ENCODE assay signal across 24 cellular contexts in genomic region chrX:18255059-18255458, GRCh38. TPM values are rescaled to one million over a fixed set of nuclear protein-coding genes. Genes with fewer than 3 reads are reported as not detected.
A peak's percentile ranks its signal among the peaks of the same experiment; 100 is the strongest.
DNase-seq lines count a peak whose midpoint lies in the region; ATAC-seq and TF ChIP-seq lines count a peak whose summit lies in the region.
"Had no signal": no experiment of that assay in that cellular context is flagged by ENCODE, and none has a peak within 500 bp of the region (broad histone marks: within the 10 kb centered on the region; RNA-seq: fewer than 3 reads in every experiment).

No MANE protein-coding gene starts in this region.

- H3K27me3 ChIP-seq in PC-3 (ENCODE audit: low read length), result no peaks in the 10 kb centered on the region

- H3K4me1 ChIP-seq in PC-3 (ENCODE audit: insufficient read depth, low read length), result peaks cover 9% of the 10 kb centered on the region
- H3K4me1 ChIP-seq: Caco-2 had no signal

- H4K20me1 ChIP-seq in PC-3 (ENCODE audit: low read length), result no peaks in the 10 kb centered on the region

- DNase-seq in Calu3 (no peak), PC-3 (no peak), DMS79 (lab: John Stamatoyannopoulos, UW) (no peak), NCI-H82 treated with DMSO at 0.1 percent for 48 hours (lab: John Stamatoyannopoulos, UW; ENCODE audit: unreplicated experiment) (no peak)
- DNase-seq: Caco-2; CD4-positive, CD25-positive, alpha-beta regulatory T cell; CD8-positive, alpha-beta T cell; DMS 273 treated with DMSO at 0.1 percent for 48 hours; DMS79 treated with DMSO at 0.1 percent for 48 hours; GF-D8; GM23248; H9 had no signal

- H3K9me3 ChIP-seq in PC-3 (ENCODE audit: low read length), result no peaks in the 10 kb centered on the region
- H3K9me3 ChIP-seq: BLaER1, Caco-2 had no signal

- H3K4me3 ChIP-seq in PC-3 (ENCODE audit: low read length), result no peak overlapping the region
- H3K4me3 ChIP-seq: BLaER1, GM23248 had no signal

- intact Hi-C loops in Calu3 (cut with micrococcal nuclease; ENCODE audit: unreplicated experiment) (no loop called here), PC-3 (cut with micrococcal nuclease) (loop anchor here (10.0 kb wide), 1 partner anchor 100 kb away; the partner anchor contains the start of gene SCML2)

- TF ChIP-seq CTCF in Calu3 (IDR thresholded peaks at IDR 0.05; ENCODE audit: unreplicated experiment) (no peak), PC-3 (conservative IDR thresholded peaks at IDR 0.05; ENCODE audit: low read depth, low read length) (no peak)

- H3K36me3 Mint-ChIP-seq in Calu3 (ENCODE audit: insufficient read depth, unreplicated experiment), result no peaks in the 10 kb centered on the region

- ATAC-seq in GM19324 (IDR thresholded peaks at IDR 0.05; ENCODE audit: low FRiP score, unreplicated experiment), result peak; percentile 62
- peak; percentile 56 for ATAC-seq in HG03439 (IDR thresholded peaks at IDR 0.05; ENCODE audit: unreplicated experiment)
- no peak for ATAC-seq in PC-3
- ATAC-seq in HG03139 (IDR thresholded peaks at IDR 0.05; ENCODE audit: unreplicated experiment), result no peak
- ATAC-seq in HG02970 (IDR thresholded peaks at IDR 0.05; ENCODE audit: low FRiP score, unreplicated experiment), result no peak
- ATAC-seq: CD8-positive, alpha-beta T cell; HCT116 had no signal

- no peaks in the 10 kb centered on the region for H3K27me3 Mint-ChIP-seq in Calu3 (ENCODE audit: unreplicated experiment)
- H3K27me3 Mint-ChIP-seq: B cell; CD4-positive, CD25-positive, alpha-beta regulatory T cell had no signal

- no peaks in the 10 kb centered on the region for H3F3A ChIP-seq in PC-3 (ENCODE audit: low read length, unreplicated experiment)

- H3K9ac ChIP-seq in PC-3 (ENCODE audit: low read length), result no peak overlapping the region
- H3K9ac ChIP-seq: BLaER1, GM23248 had no signal

- POLR2A ChIA-PET in PC-3 (lab: Charles Lee; ENCODE audit: unreplicated experiment), result no interaction called here

- H3K27ac Mint-ChIP-seq in Calu3 (ENCODE audit: unreplicated experiment), result peak overlapping the region; percentile 44
- H3K27ac Mint-ChIP-seq: B cell; CD4-positive, CD25-positive, alpha-beta regulatory T cell; CD8-positive, alpha-beta T cell had no signal

- H2AFZ ChIP-seq in PC-3 (ENCODE audit: low read length), result no peak overlapping the region
- H2AFZ ChIP-seq: GM23248 had no signal

- H3K79me2 ChIP-seq in PC-3 (ENCODE audit: low read length), result no peaks in the 10 kb centered on the region

- no peaks in the 10 kb centered on the region for H3K9me2 ChIP-seq in PC-3 (replicated peaks; ENCODE audit: low read length)

- H3K36me3 ChIP-seq in PC-3 (ENCODE audit: low read depth, low read length), result no peaks in the 10 kb centered on the region

- no peak overlapping the region for H3K4me2 ChIP-seq in PC-3 (ENCODE audit: low read length)
- H3K4me2 ChIP-seq: BLaER1 had no signal

- H3K4me3 Mint-ChIP-seq in Calu3 (ENCODE audit: low read depth, unreplicated experiment), result no peak overlapping the region
- H3K4me3 Mint-ChIP-seq: B cell; CD4-positive, CD25-positive, alpha-beta regulatory T cell; CD8-positive, alpha-beta T cell; H9 had no signal

- no peaks in the 10 kb centered on the region for H3K9me3 Mint-ChIP-seq in Calu3 (ENCODE audit: low read depth, unreplicated experiment)
- H3K9me3 Mint-ChIP-seq: CD4-positive, CD25-positive, alpha-beta regulatory T cell; CD8-positive, alpha-beta T cell had no signal

- H3K4me1 Mint-ChIP-seq in Calu3 (ENCODE audit: low read depth, unreplicated experiment), result no peaks in the 10 kb centered on the region
- H3K4me1 Mint-ChIP-seq: B cell had no signal

- BruUV-seq in Calu3 (replicated peaks; lab: Mats Ljungman, UMichigan), result no TSS peak
- no TSS peak for BruUV-seq in PC-3 (replicated peaks; lab: Mats Ljungman, UMichigan)

- 0 out of 2 replicates have a peak overlapping the region, but pooled peaks have one; percentile 7 for H3K27ac ChIP-seq in PC-3 (ENCODE audit: low read length)
- H3K27ac ChIP-seq: 22Rv1, BLaER1, C4-2B, GM23248 had no signal

- CTCF ChIA-PET in Calu3 (lab: Charles Lee) (no interaction called here), PC-3 (lab: Charles Lee) (no interaction called here)

RNA-seq across cellular contexts. Expression of gene BEND2, which starts 34.4 kb away (rescaled TPM):
- total RNA-seq in Calu3 (2022) (not detected in 2 replicates), PC-3 (2014; rRNA removed) (not detected in 2 replicates)
- total RNA-seq: B cell; Caco-2; CD8-positive, alpha-beta T cell; Daoy; G401; GM23248; H4; H9 had no signal

Comparison
In these comparisons a context has a peak if more than half of its experiments do, and no peak if none do; other contexts are left out.
1. ATAC-seq: peak in GM19324 (single experiment) and HG03439 (single experiment); none in PC-3 (single experiment), HG03139 (single experiment) and HG02970 (single experiment).